In the genomic region with DNA sequence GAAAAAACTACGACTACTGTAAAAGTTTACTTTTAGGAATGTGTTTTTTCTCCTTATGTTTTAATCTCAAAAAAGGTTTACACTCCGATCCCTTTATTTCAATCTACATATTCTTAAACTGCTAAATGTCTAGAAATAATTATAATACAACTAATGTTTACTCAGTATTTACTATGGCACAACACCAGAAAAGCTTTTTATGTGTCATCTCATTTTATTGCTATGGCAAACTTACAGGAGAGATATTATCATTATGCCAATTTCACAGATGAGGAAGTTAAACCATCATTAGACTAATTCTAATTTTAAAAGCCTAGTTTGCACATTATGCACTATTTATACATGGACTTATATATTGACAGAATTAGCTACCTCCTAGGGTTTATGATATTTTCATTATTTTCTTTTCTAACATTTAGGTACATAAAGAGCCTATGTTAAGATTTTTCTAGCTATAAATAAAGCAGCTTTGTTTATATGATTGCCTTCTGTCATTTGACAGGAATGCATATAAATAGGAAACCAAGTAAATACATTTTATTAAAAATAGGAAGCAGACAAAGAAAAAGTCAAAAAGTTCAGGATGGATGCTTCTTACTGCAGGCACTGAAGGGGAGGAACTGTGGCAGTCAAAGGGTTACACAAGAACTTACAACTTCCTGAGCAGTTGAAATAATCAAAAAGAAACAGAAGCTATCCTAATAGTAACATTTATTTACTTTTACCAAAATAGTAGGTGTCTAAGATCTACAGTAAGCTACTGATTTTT, we compare ENCODE assay signal across 17 cellular contexts.
"Had no signal": no experiment of that assay in that cellular context is flagged by ENCODE, and none has a peak within 500 bp of the region (broad histone marks: within the 10 kb centered on the region; RNA-seq: fewer than 3 reads in every experiment).

No MANE protein-coding gene starts in this region.

- ATAC-seq: activated naive CD8-positive, alpha-beta T cell treated with anti-CD3 and anti-CD28 coated beads, Interleukin-2, amount 50 U/mL, for 24 hours; activated T-helper 17 cell treated with anti-CD3 and anti-CD28 coated beads, Interleukin-2, amount 50 U/mL, for 72 hours; left lung; sciatic nerve; stimulated activated naive CD8-positive, alpha-beta T cell treated with anti-CD3 and anti-CD28 coated beads, Interleukin-15, amount 100 ng/mL, for 72 hours had no signal

- H3K27me3 ChIP-seq: hepatocyte, left lung, neural progenitor cell, ovary had no signal

- DNase-seq: activated CD4-positive, alpha-beta T cell treated with anti-CD3 and anti-CD28 coated beads for 1 hour; activated CD4-positive, alpha-beta T cell treated with anti-CD3 and anti-CD28 coated beads, Interleukin-2, amount 50 U/mL, for 48 hours; activated naive CD4-positive, alpha-beta T cell treated with anti-CD3 and anti-CD28 coated beads for 36 hours; activated naive CD8-positive, alpha-beta T cell treated with anti-CD3 and anti-CD28 coated beads, Interleukin-2, amount 50 U/mL, for 24 hours; erythroblast; left lung; mammary epithelial cell; ovary; stimulated activated CD4-positive, alpha-beta T cell treated with anti-CD3 and anti-CD28 coated beads, Interleukin-1b, Interleukin-23, amount 100 ng/mL, for 48 hours; stimulated activated naive CD8-positive, alpha-beta T cell treated with anti-CD3 and anti-CD28 coated beads, Interleukin-15, amount 100 ng/mL, for 72 hours had no signal

- H3K79me2 ChIP-seq: hepatocyte had no signal

- H3K4me2 ChIP-seq: hepatocyte, neural progenitor cell had no signal

- H3K9me3 ChIP-seq: left lung, ovary had no signal

- H3K4me1 ChIP-seq: left lung, neural progenitor cell had no signal

- H3K36me3 ChIP-seq: left lung, neural progenitor cell, ovary had no signal

- FAIRE-seq: astrocyte, bronchial epithelial cell, keratinocyte had no signal

- H3K4me3 ChIP-seq: hepatocyte, left lung, neural progenitor cell, ovary had no signal

- H3K9ac ChIP-seq: neural progenitor cell had no signal

- H2AFZ ChIP-seq: hepatocyte, neural progenitor cell had no signal

- H3K27ac ChIP-seq: hepatocyte, left lung, neural progenitor cell, ovary had no signal
